8 cellular contexts compared by ENCODE assay signal in the genomic region with DNA sequence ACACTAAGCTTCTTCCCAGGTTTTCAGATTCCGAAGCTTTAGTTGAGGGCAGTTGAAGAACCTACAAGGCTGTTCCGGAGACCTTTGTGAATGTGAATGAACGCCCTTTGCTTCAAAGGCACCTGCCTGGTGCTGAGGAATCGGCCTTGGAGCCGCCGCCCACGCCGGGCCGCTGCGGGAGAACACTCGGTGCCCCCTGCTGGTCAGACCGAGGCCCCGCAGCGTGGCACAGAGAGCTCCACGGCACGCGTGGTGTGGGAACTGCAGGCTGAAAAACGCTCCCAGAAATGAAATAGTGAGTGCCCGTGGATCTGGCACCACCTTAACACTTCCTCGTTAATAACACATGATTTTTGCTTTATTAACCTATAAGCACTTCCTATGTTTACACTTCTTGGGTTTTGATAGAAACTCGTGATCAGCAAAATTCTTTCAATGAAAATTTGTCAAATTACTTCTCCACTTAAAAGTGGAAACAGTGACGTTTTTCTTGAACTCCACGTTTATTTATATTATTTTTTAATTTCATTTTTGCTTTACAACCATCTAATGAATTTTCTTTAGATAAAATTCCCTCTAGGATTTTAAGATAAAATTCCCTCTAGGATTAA.
DNase-seq lines count a peak whose midpoint lies in the region; ATAC-seq and TF ChIP-seq lines count a peak whose summit lies in the region.

No MANE protein-coding gene starts in this region.

- no peak for TF ChIP-seq POLR2A in upper lobe of left lung (IDR thresholded peaks at IDR 0.05)

- TF ChIP-seq CTCF in GM12872 (IDR thresholded peaks at IDR 0.05; ENCODE audit: insufficient read depth, low read depth, low read length) (0 out of 3 replicates have a peak, but pooled peaks have one; percentile 14), OCI-LY3 (IDR thresholded peaks at IDR 0.05; ENCODE audit: low read depth, low read length) (peak; percentile 72), choroid plexus epithelial cell (conservative IDR thresholded peaks at IDR 0.05; ENCODE audit: low read depth, low read length) (peak; percentile 11), upper lobe of left lung (IDR thresholded peaks at IDR 0.05) (peak; percentile 47 to 82 (median 74))

- H3K4me1 ChIP-seq in OCI-LY3 (ENCODE audit: low read length) (no peaks in the 10 kb centered on the region), upper lobe of left lung (peaks cover 0 to 8% (median 7%) of the 10 kb centered on the region in 4 donors)

- ATAC-seq in upper lobe of left lung (ENCODE audit: low FRiP score in 2 of 2) (peak; percentile 68 to 69), HG03095 (IDR thresholded peaks at IDR 0.05; ENCODE audit: unreplicated experiment) (no peak), GM19463 (IDR thresholded peaks at IDR 0.05; ENCODE audit: unreplicated experiment) (no peak)

- in situ Hi-C loops in ACHN (cut with HindIII; ENCODE audit: low pct_ligation_motif_present, low pct_unique_long_range_greater_than_20kb, low sequenced_read_pairs) = no loop called here

- no peaks in the 10 kb centered on the region for H4K20me1 ChIP-seq in OCI-LY3 (ENCODE audit: insufficient read depth, low read length)

- H2AFZ ChIP-seq in OCI-LY3 (ENCODE audit: low read depth, low read length) = no peak overlapping the region

- H3K4me2 ChIP-seq in OCI-LY3 (ENCODE audit: low read length) = peak overlapping the region; percentile 37; the same call in 1 of the 2 replicates

- WGBS in upper lobe of left lung, 2 donors = 10 to 12% methylated on average over 23 of the region's 23 CpGs

- H3K27ac ChIP-seq in OCI-LY3 (ENCODE audit: low read length) = no peak overlapping the region
- no peak overlapping the region for H3K27ac ChIP-seq in upper lobe of left lung

- no peaks in the 10 kb centered on the region for H3K79me2 ChIP-seq in OCI-LY3 (ENCODE audit: low read length)

- no peak for TF ChIP-seq EP300 in upper lobe of left lung (IDR thresholded peaks at IDR 0.05)

- DNase-seq in ACHN (peak; percentile 38), choroid plexus epithelial cell (ENCODE audit: low read depth) (no peak), medulla oblongata (ENCODE audit: extremely low spot score) (peak; percentile 64), upper lobe of left lung (peak; percentile 54 to 89)

- H3K9me3 ChIP-seq in OCI-LY3 (ENCODE audit: insufficient read depth, low read length) = no peaks in the 10 kb centered on the region
- H3K9me3 ChIP-seq in upper lobe of left lung = no peaks in the 10 kb centered on the region

- no peak overlapping the region for H3K9ac ChIP-seq in OCI-LY3 (ENCODE audit: low read length)

- H3K27me3 ChIP-seq in OCI-LY3 (ENCODE audit: low read depth, low read length) (no peaks in the 10 kb centered on the region), upper lobe of left lung (no peaks in the 10 kb centered on the region)

- H3K36me3 ChIP-seq in OCI-LY3 (replicated peaks; ENCODE audit: low read depth, low read length) = no peaks in the 10 kb centered on the region
- no peaks in the 10 kb centered on the region for H3K36me3 ChIP-seq in upper lobe of left lung

- H3K4me3 ChIP-seq in OCI-LY3 (ENCODE audit: low read length) = no peak overlapping the region
- no peak overlapping the region for H3K4me3 ChIP-seq in choroid plexus epithelial cell (ENCODE audit: low read depth, low read length)
- no peak overlapping the region for H3K4me3 ChIP-seq in upper lobe of left lung

Comparison
In these comparisons a context has a peak if more than half of its experiments do, and no peak if none do; other contexts are left out.
1. CTCF ChIP-seq: peak in every context shown above with its lines; median percentile 74 in upper lobe of left lung; 72 in OCI-LY3; 14 in GM12872; 11 in choroid plexus epithelial cell.
2. ATAC-seq: peak in upper lobe of left lung (2 of 2); none in HG03095 (single experiment) and GM19463 (single experiment).